33 cellular contexts compared by ENCODE assay signal in the genomic region with DNA sequence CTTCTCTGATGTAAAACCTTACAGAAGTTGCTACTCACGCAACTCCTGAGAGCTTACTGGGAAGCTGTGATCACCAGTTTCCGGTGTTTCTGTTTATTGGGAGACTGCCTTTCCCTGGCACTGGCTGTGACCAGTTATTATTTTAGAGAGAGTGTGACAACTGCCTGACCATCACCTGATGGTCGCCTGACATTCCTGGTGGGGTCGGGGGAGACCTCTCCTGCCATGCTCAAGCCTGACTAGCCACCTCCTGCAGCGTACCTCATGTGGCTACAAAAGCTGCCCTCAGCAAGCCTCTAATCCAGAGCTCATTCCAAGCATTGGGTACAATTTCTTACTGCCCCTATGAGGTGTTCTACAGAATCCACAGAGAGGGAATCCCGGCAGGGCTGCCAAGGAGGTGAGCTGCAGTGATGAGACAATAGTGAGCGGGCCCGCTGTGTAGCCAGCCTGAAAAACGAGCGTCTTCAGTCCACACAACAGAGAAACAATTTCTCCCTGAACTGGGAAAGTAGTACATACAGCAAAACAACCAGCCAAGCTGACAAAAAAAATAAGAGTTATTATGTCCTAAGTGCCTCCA. TPM values are rescaled to one million over a fixed set of nuclear protein-coding genes. Genes with fewer than 3 reads are reported as not detected.
"Had no signal": no experiment of that assay in that cellular context is flagged by ENCODE, and none has a peak within 500 bp of the region (broad histone marks: within the 10 kb centered on the region; RNA-seq: fewer than 3 reads in every experiment).

No MANE protein-coding gene starts in this region.

- H3K27me3 ChIP-seq: MG63, SJSA1 had no signal

- H3K9me3 ChIP-seq: MG63, SJSA1, SK-N-SH had no signal

- H3K36me3 ChIP-seq: MG63, SJSA1 had no signal

- H3K9me3 Mint-ChIP-seq: activated CD4-positive, alpha-beta T cell treated with anti-CD3 and anti-CD28 coated beads, Interleukin-2, amount 10 ng/mL, durations not matched to agents 7 days and 5 days; activated CD8-positive, alpha-beta T cell treated with anti-CD3 and anti-CD28 coated beads for 36 hours; activated naive CD4-positive, alpha-beta T cell treated with anti-CD3 and anti-CD28 coated beads for 36 hours; activated naive CD8-positive, alpha-beta T cell treated with anti-CD3 and anti-CD28 coated beads, Interleukin-2, amount 50 U/mL, for 24 hours; activated T-cell treated with anti-CD3 and anti-CD28 coated beads, Interleukin-2, amount 50 U/mL, for 72 hours; activated T-helper 17 cell treated with anti-CD3 and anti-CD28 coated beads, Interleukin-2, amount 50 U/mL, for 72 hours; IgD-negative memory B cell; T-helper 1 cell treated with Interleukin-12 subunit alpha and Interleukin-12 subunit beta and Interleukin-4 antibody, amounts not matched to agents 30 μg/mL and 1 μg/mL, for 36 hours; T-helper 2 cell treated with Interferon-gamma antibody and Interleukin-4, amounts not matched to agents 5 μg/mL and 100 μg/mL, for 36 hours; WTC11 had no signal

- H3K4me3 ChIP-seq: MG63, SJSA1 had no signal

- H3K4me3 Mint-ChIP-seq: activated CD4-positive, alpha-beta T cell treated with anti-CD3 and anti-CD28 coated beads for 36 hours; activated CD4-positive, alpha-beta T cell treated with anti-CD3 and anti-CD28 coated beads, Interleukin-2, amount 10 ng/mL, durations not matched to agents 7 days and 5 days; activated CD8-positive, alpha-beta T cell treated with anti-CD3 and anti-CD28 coated beads for 36 hours; activated naive CD4-positive, alpha-beta T cell treated with anti-CD3 and anti-CD28 coated beads for 36 hours; activated naive CD8-positive, alpha-beta T cell; activated naive CD8-positive, alpha-beta T cell treated with anti-CD3 and anti-CD28 coated beads, Interleukin-2, amount 50 U/mL, for 24 hours; activated T-cell treated with anti-CD3 and anti-CD28 coated beads, Interleukin-2, amount 50 U/mL, for 72 hours; activated T-helper 17 cell treated with anti-CD3 and anti-CD28 coated beads, Interleukin-2, amount 50 U/mL, for 72 hours; brain; IgD-negative memory B cell; T-helper 1 cell treated with Interleukin-12 subunit alpha and Interleukin-12 subunit beta and Interleukin-4 antibody, amounts not matched to agents 30 μg/mL and 1 μg/mL, for 36 hours; T-helper 2 cell treated with Interferon-gamma antibody and Interleukin-4, amounts not matched to agents 5 μg/mL and 100 μg/mL, for 36 hours; WTC11 had no signal

- H3K4me1 Mint-ChIP-seq: activated T-helper 17 cell treated with anti-CD3 and anti-CD28 coated beads, Interleukin-2, amount 50 U/mL, for 72 hours; WTC11 had no signal

- DNase-seq: activated CD4-positive, alpha-beta T cell treated with anti-CD3 and anti-CD28 coated beads for 36 hours; activated CD4-positive, alpha-beta T cell treated with anti-CD3 and anti-CD28 coated beads, Interleukin-2, amount 10 ng/mL, durations not matched to agents 7 days and 5 days; activated CD8-positive, alpha-beta T cell treated with anti-CD3 and anti-CD28 coated beads for 36 hours; activated gamma-delta T cell treated with Interleukin-2 at 50 U/mL for 16 hours; activated naive CD4-positive, alpha-beta T cell treated with anti-CD3 and anti-CD28 coated beads for 36 hours; activated naive CD8-positive, alpha-beta T cell treated with anti-CD3 and anti-CD28 coated beads, Interleukin-2, amount 50 U/mL, for 24 hours; activated T-cell treated with anti-CD3 and anti-CD28 coated beads, Interleukin-2, amount 50 U/mL, for 1 hour; activated T-cell treated with anti-CD3 and anti-CD28 coated beads, Interleukin-2, amount 50 U/mL, for 72 hours; anterior cingulate cortex; Karpas-422; KBM-7; MG63; NCI-H1048; NCI-H1105 treated with DMSO at 0.1 percent for 48 hours; NCI-H1436; NCI-H1694; NCI-H1930; NCI-H2081 treated with DMSO at 0.1 percent for 48 hours; NCI-H226; NCI-H524 treated with DMSO at 0.1 percent for 48 hours; RPMI8226; SHP77 treated with DMSO at 0.1 percent for 48 hours; SK-N-SH had no signal

- H3K27ac Mint-ChIP-seq: activated CD4-positive, alpha-beta T cell treated with anti-CD3 and anti-CD28 coated beads for 36 hours; activated CD4-positive, alpha-beta T cell treated with anti-CD3 and anti-CD28 coated beads, Interleukin-2, amount 10 ng/mL, durations not matched to agents 7 days and 5 days; activated CD8-positive, alpha-beta T cell treated with anti-CD3 and anti-CD28 coated beads for 36 hours; activated naive CD4-positive, alpha-beta T cell treated with anti-CD3 and anti-CD28 coated beads for 36 hours; activated naive CD8-positive, alpha-beta T cell; activated naive CD8-positive, alpha-beta T cell treated with anti-CD3 and anti-CD28 coated beads, Interleukin-2, amount 50 U/mL, for 24 hours; activated T-cell treated with anti-CD3 and anti-CD28 coated beads, Interleukin-2, amount 50 U/mL, for 72 hours; activated T-helper 17 cell treated with anti-CD3 and anti-CD28 coated beads, Interleukin-2, amount 50 U/mL, for 72 hours; brain; IgD-negative memory B cell; T-helper 1 cell treated with Interleukin-12 subunit alpha and Interleukin-12 subunit beta and Interleukin-4 antibody, amounts not matched to agents 30 μg/mL and 1 μg/mL, for 36 hours; T-helper 2 cell treated with Interferon-gamma antibody and Interleukin-4, amounts not matched to agents 5 μg/mL and 100 μg/mL, for 36 hours; WTC11 had no signal

- H3K27ac ChIP-seq: SJSA1 had no signal

- ATAC-seq: activated CD4-positive, alpha-beta T cell treated with anti-CD3 and anti-CD28 coated beads for 36 hours; activated CD4-positive, CD25-positive, alpha-beta regulatory T cell treated with anti-CD3 and anti-CD28 coated beads, Interleukin-2, amount 50 U/mL, for 24 hours; activated CD8-positive, alpha-beta T cell treated with anti-CD3 and anti-CD28 coated beads for 36 hours; activated naive CD8-positive, alpha-beta T cell treated with anti-CD3 and anti-CD28 coated beads, Interleukin-2, amount 50 U/mL, for 24 hours; activated T-cell treated with anti-CD3 and anti-CD28 coated beads, Interleukin-2, amount 50 U/mL, for 72 hours; activated T-helper 17 cell treated with anti-CD3 and anti-CD28 coated beads, Interleukin-2, amount 50 U/mL, for 72 hours; Panc1; WTC11 had no signal

- H3K36me3 Mint-ChIP-seq: activated naive CD8-positive, alpha-beta T cell; brain; IgD-negative memory B cell; WTC11 had no signal

- H3K9ac ChIP-seq: SK-N-SH had no signal

RNA-seq across cellular contexts. Expression of gene GJA3, which starts 28.7 kb away (rescaled TPM):
- total RNA-seq: SJSA1 had no signal
- polyA plus RNA-seq: SK-N-SH had no signal
